ENCODE assay signal across 15 cellular contexts in the genomic region with DNA sequence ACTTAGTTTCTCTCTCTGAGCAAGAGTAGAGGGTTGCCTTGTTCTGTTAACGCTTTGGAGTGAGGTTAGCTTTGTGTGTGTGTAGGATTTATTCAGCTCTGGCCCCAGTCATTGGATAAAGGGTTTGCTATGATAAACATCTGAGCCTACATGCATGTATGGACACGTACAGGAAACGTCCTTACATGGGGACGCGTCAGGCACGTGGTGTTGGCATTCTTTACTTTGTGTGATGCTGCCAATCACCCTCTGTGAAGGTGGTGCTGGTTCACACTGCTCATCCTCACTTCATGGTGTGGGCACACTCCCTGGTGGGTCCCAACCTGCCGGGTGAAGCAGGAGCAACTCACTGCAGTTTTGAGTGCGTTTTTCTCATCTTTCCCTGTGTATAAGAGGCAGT. TPM values are rescaled to one million over a fixed set of nuclear protein-coding genes. Genes with fewer than 3 reads are reported as not detected.
DNase-seq lines count a peak whose midpoint lies in the region; ATAC-seq, FAIRE-seq and TF ChIP-seq lines count a peak whose summit lies in the region.
"Had no signal": no experiment of that assay in that cellular context is flagged by ENCODE, and none has a peak within 500 bp of the region (broad histone marks: within the 10 kb centered on the region; RNA-seq: fewer than 3 reads in every experiment).

No MANE protein-coding gene starts in this region.

- H2AFZ ChIP-seq in HepG2 (ENCODE audit: low read length) = no peak overlapping the region

- no peak overlapping the region for H3K27ac Mint-ChIP-seq in progenitor cell of endocrine pancreas
- H3K27ac Mint-ChIP-seq: activated CD4-positive, alpha-beta memory T cell treated with anti-CD3 and anti-CD28 coated beads, Interleukin-2, amount 10 ng/mL, durations not matched to agents 7 days and 5 days; activated T-helper 17 cell treated with anti-CD3 and anti-CD28 coated beads, Interleukin-2, amount 50 U/mL, for 72 hours had no signal

- TF ChIP-seq EP300 in HepG2 (IDR thresholded peaks at IDR 0.05; ENCODE audit: low read depth in 2 of 2, low read length in 2 of 2) (no peak), HepG2 (CRISPR knock-in tag; IDR thresholded peaks at IDR 0.05; ENCODE audit: borderline replicate concordance) (no peak), gastroesophageal sphincter (IDR thresholded peaks at IDR 0.05) (no peak)

- no peaks in the 10 kb centered on the region for H3K4me1 Mint-ChIP-seq in progenitor cell of endocrine pancreas (ENCODE audit: low read depth)

- H3K27me3 Mint-ChIP-seq in progenitor cell of endocrine pancreas = peaks cover 9% of the 10 kb centered on the region
- H3K27me3 Mint-ChIP-seq: activated T-helper 17 cell treated with anti-CD3 and anti-CD28 coated beads, Interleukin-2, amount 50 U/mL, for 72 hours had no signal

- TF ChIP-seq POLR2A in NB4 (IDR thresholded peaks at IDR 0.05; ENCODE audit: extremely low read depth, insufficient read length) (no peak), HepG2 (IDR thresholded peaks at IDR 0.05; ENCODE audit: insufficient read depth in 1 of 2, low read depth in 2 of 2, low read length in 2 of 2) (no peak), gastroesophageal sphincter (IDR thresholded peaks at IDR 0.05) (no peak)

- no peak overlapping the region for H3K9ac ChIP-seq in HepG2 (ENCODE audit: insufficient read depth, low read depth, low read length)

- no peaks in the 10 kb centered on the region for H4K20me1 ChIP-seq in HepG2 (ENCODE audit: insufficient read depth, low read length)

- intact Hi-C loops in HepG2 (cut with micrococcal nuclease; ENCODE audit: unreplicated experiment) = no loop called here

- POLR2A ChIA-PET in RWPE1 (lab: Yijun Ruan, JAX; ENCODE audit: low non-redundant PET) = interaction anchor here (0.7 kb wide), 1 partner anchor 211 kb away, joined by 3 read pairs; the partner anchor contains the start of gene NXT1
- POLR2A ChIA-PET in HepG2 (lab: Yijun Ruan, JAX) = no interaction called here

- in situ Hi-C loops in HepG2 (cut with HindIII; ENCODE audit: extremely low pct_ligation_motif_present, low pct_unique_long_range_greater_than_20kb) = no loop called here

- H3K27me3 ChIP-seq in HepG2 (ENCODE audit: control insufficient read depth in 1 of 2, insufficient read depth in 2 of 2, low read length in 2 of 2) (peaks cover 2 to 10% of the 10 kb centered on the region in 2 experiments; a peak in 1 of 5 replicates), gastroesophageal sphincter (no peaks in the 10 kb centered on the region)
- H3K27me3 ChIP-seq: SJSA1, testis had no signal

- TF ChIP-seq CTCF in NB4 (IDR thresholded peaks at IDR 0.05; ENCODE audit: low read depth, low read length) (no peak), RWPE1 (conservative IDR thresholded peaks at IDR 0.05; ENCODE audit: low read depth) (no peak), HepG2 (CRISPR knock-in tag; IDR thresholded peaks at IDR 0.05) (no peak), progenitor cell of endocrine pancreas (IDR thresholded peaks at IDR 0.05; ENCODE audit: unreplicated experiment) (no peak), gastroesophageal sphincter (IDR thresholded peaks at IDR 0.05) (no peak)

- H3K4me1 ChIP-seq in HepG2 (ENCODE audit: insufficient read depth, low read length) (peaks cover 14% of the 10 kb centered on the region), gastroesophageal sphincter (peaks cover 0 to 16% (median 8%) of the 10 kb centered on the region in 3 donors)

- no peak overlapping the region for H3K4me2 ChIP-seq in HepG2 (ENCODE audit: low read depth, low read length)

- no peaks in the 10 kb centered on the region for H3K9me3 ChIP-seq in HepG2 (ENCODE audit: low read length)
- no peaks in the 10 kb centered on the region for H3K9me3 ChIP-seq in gastroesophageal sphincter
- H3K9me3 ChIP-seq: SJSA1, testis had no signal

- 40% methylated on average over 8 of the region's 8 CpGs for WGBS in HepG2 (ENCODE audit: low lambda C conversion rate)
- WGBS in gastroesophageal sphincter (ENCODE audit: low coverage in 1 of 2), 2 donors = 72 to 81% methylated on average over 6 to 7 of the region's 8 CpGs

- H3K36me3 Mint-ChIP-seq in progenitor cell of endocrine pancreas (ENCODE audit: insufficient read depth) = no peaks in the 10 kb centered on the region

- no peaks in the 10 kb centered on the region for H3K9me3 Mint-ChIP-seq in progenitor cell of endocrine pancreas (ENCODE audit: low read depth)
- H3K9me3 Mint-ChIP-seq: activated CD4-positive, alpha-beta memory T cell treated with anti-CD3 and anti-CD28 coated beads, Interleukin-2, amount 10 ng/mL, durations not matched to agents 7 days and 5 days; activated T-helper 17 cell treated with anti-CD3 and anti-CD28 coated beads, Interleukin-2, amount 50 U/mL, for 72 hours had no signal

- H3K4me3 Mint-ChIP-seq in progenitor cell of endocrine pancreas (ENCODE audit: low read depth) = no peak overlapping the region
- H3K4me3 Mint-ChIP-seq: activated CD4-positive, alpha-beta memory T cell treated with anti-CD3 and anti-CD28 coated beads, Interleukin-2, amount 10 ng/mL, durations not matched to agents 7 days and 5 days; activated T-helper 17 cell treated with anti-CD3 and anti-CD28 coated beads, Interleukin-2, amount 50 U/mL, for 72 hours had no signal

- FAIRE-seq in HepG2 (lab: Jason Lieb, UNC) = no peak
- FAIRE-seq: GM12892, HTR-8/SVneo had no signal

- DNase-seq in COR-L47 (lab: John Stamatoyannopoulos, UW) (peak; percentile 19), NB4 (ENCODE audit: low read depth) (peak; percentile 64), RWPE1 (ENCODE audit: low spot score) (peak; percentile 82), HepG2 (ENCODE audit: low spot score) (no peak), progenitor cell of endocrine pancreas (ENCODE audit: low spot score, unreplicated experiment) (no peak)
- DNase-seq in activated CD4-positive, alpha-beta T cell treated with anti-CD3 and anti-CD28 coated beads, Interleukin-2, amount 50 U/mL, for 1 hour = no peak
- DNase-seq: activated CD4-positive, alpha-beta memory T cell treated with anti-CD3 and anti-CD28 coated beads, Interleukin-2, amount 10 ng/mL, durations not matched to agents 7 days and 5 days; hippocampal formation; testis had no signal

- CTCF ChIA-PET in RWPE1 (lab: Yijun Ruan, JAX) = interaction anchor here (0.5 kb wide), 1 partner anchor 400 kb away, joined by 4 read pairs; no protein-coding TSS in a partner anchor
- CTCF ChIA-PET in HepG2 (lab: Yijun Ruan, JAX; ENCODE audit: low intra/inter-chr PET ratio, low total read pairs) = no interaction called here

- BruUV-seq in HepG2 (replicated peaks; lab: Mats Ljungman, UMichigan) = no TSS peak

- no peak for TF ChIP-seq RAD21 in HepG2 (CRISPR knock-in tag; IDR thresholded peaks at IDR 0.05)

- H3K36me3 ChIP-seq in HepG2 (replicated peaks in 1 of 2; ENCODE audit: control insufficient read depth in 1 of 2, insufficient read depth in 2 of 2, low read length in 2 of 2) (no peaks in the 10 kb centered on the region), gastroesophageal sphincter (no peaks in the 10 kb centered on the region)
- H3K36me3 ChIP-seq: SJSA1 had no signal

- peak overlapping the region; percentile 75 for H3K27ac ChIP-seq in RWPE1
- H3K27ac ChIP-seq in HepG2 (ENCODE audit: extremely low read length, insufficient read depth, low read length) = no peak overlapping the region
- no peak overlapping the region for H3K27ac ChIP-seq in gastroesophageal sphincter
- H3K27ac ChIP-seq: SJSA1 had no signal

- H3K4me3 ChIP-seq in NB4 (ENCODE audit: low read depth, low read length) (no peak overlapping the region), HepG2 (replicated peaks in 1 of 3; ENCODE audit: insufficient read depth in 1 of 3, low read depth in 2 of 3, low read length in 3 of 3) (no peak overlapping the region), gastroesophageal sphincter (no peak overlapping the region)
- H3K4me3 ChIP-seq: SJSA1, testis had no signal

- ATAC-seq in HepG2 (no peak), GM18498 (IDR thresholded peaks at IDR 0.05; ENCODE audit: unreplicated experiment) (no peak), gastroesophageal sphincter (no peak)
- ATAC-seq: activated T-helper 17 cell treated with anti-CD3 and anti-CD28 coated beads, Interleukin-2, amount 50 U/mL, for 72 hours had no signal

- H3K79me2 ChIP-seq in HepG2 (ENCODE audit: insufficient read depth, low read length) = no peaks in the 10 kb centered on the region

TF ChIP-seq in HepG2, 621 proteins besides CTCF, POLR2A, EP300 and RAD21 (continues in another document):
- TF ChIP-seq CBX5 (CRISPR knock-in tag; IDR thresholded peaks at IDR 0.05; ENCODE audit: borderline replicate concordance) (no peak), U2AF1 (optimal IDR thresholded peaks at IDR 0.05; ENCODE audit: low read depth, low read length) (no peak)

RNA-seq across cellular contexts. Expression of gene CD93, which starts 53.4 kb away (rescaled TPM):
- total RNA-seq in HepG2 (2016; rRNA removed; fragmentation: Illumina TruSeq; extraction: Trizol) = not detected in 2 replicates
- not detected in 2 replicates for total RNA-seq in HepG2 (2016; cell fraction: cytosol; rRNA removed; fragmentation: Illumina TruSeq; extraction: Trizol; ENCODE audit: low read depth)
- total RNA-seq in HepG2 (2016; cell fraction: insoluble cytoplasmic fraction; rRNA removed; fragmentation: Illumina TruSeq; extraction: Trizol) = not detected in 2 replicates
- total RNA-seq in HepG2 (2016; cell fraction: membrane; rRNA removed; fragmentation: Illumina TruSeq; extraction: Trizol) = not detected in 2 replicates
- total RNA-seq in HepG2 (2016; cell fraction: nucleus; rRNA removed; fragmentation: Illumina TruSeq; extraction: Trizol) = not detected in 2 replicates
- not detected in 2 replicates for polyA plus RNA-seq in HepG2 (2011; rRNA removed)
- 0.01 TPM in 2 replicates for polyA plus RNA-seq in HepG2 (2011; cell fraction: cytosol; rRNA removed)
- not detected in 2 replicates for polyA plus RNA-seq in HepG2 (2011; cell fraction: nucleus; rRNA removed)
- not detected in 2 replicates for polyA plus RNA-seq in HepG2 (2012)
- not detected in 2 replicates for polyA plus RNA-seq in HepG2 (2016; cell fraction: cytosol; fragmentation: Illumina TruSeq; extraction: Trizol; ENCODE audit: low read depth)
- polyA plus RNA-seq in HepG2 (2016; cell fraction: insoluble cytoplasmic fraction; fragmentation: Illumina TruSeq; extraction: Trizol; ENCODE audit: low read depth) = not detected in 2 replicates
- not detected in 2 replicates for polyA plus RNA-seq in HepG2 (2016; cell fraction: membrane; fragmentation: Illumina TruSeq; extraction: Trizol; ENCODE audit: low read depth)
- polyA plus RNA-seq in HepG2 (2016; cell fraction: nucleus; fragmentation: Illumina TruSeq; extraction: Trizol; ENCODE audit: insufficient read depth, low read depth) = not detected in 2 replicates
- not detected in 2 replicates for polyA minus RNA-seq in HepG2 (2011; rRNA and poly(A)+ RNA removed; ENCODE audit: low replicate concordance)
- polyA minus RNA-seq in HepG2 (2011; cell fraction: cytosol; rRNA and poly(A)+ RNA removed) = not detected in 2 replicates
- not detected in 2 replicates for polyA minus RNA-seq in HepG2 (2011; cell fraction: nucleus; rRNA and poly(A)+ RNA removed)
- total RNA-seq in progenitor cell of endocrine pancreas = 0.04 TPM in 1 of 2 replicates, not detected in the other
- total RNA-seq in gastroesophageal sphincter = 10 to 100 TPM; 20.4 to 75.4 (median 47.2) TPM
- total RNA-seq: SJSA1 had no signal

Comparison
In these comparisons a context has a peak if more than half of its experiments do, and no peak if none do; other contexts are left out.
1. DNase-seq: peak in COR-L47 (single experiment), NB4 (single experiment) and RWPE1 (single experiment); none in HepG2 (single experiment), progenitor cell of endocrine pancreas (single experiment) and activated CD4-positive, alpha-beta T cell treated with anti-CD3 and anti-CD28 coated beads, Interleukin-2, amount 50 U/mL, for 1 hour (single experiment).
2. RNA of gene CD93, which starts 53.4 kb away (total RNA-seq): 20.4 to 75.4 TPM in gastroesophageal sphincter; 0.04 TPM in progenitor cell of endocrine pancreas and not detected in HepG2; every median in the first group is over 10 times any median in the second.